ENCODE assay signal across 1 cellular context in genomic region chr5:134055015-134055414, GRCh38.
TF ChIP-seq lines count a peak whose summit lies in the region.

No MANE protein-coding gene starts in this region.

TF ChIP-seq in WTC11, 78 proteins besides CTCF, POLR2A, EP300 and RAD21 (continued from another document):
- TF ChIP-seq ZNF281 (CRISPR knock-in tag; IDR thresholded peaks at IDR 0.05) (no peak), USF2 (CRISPR knock-in tag; IDR thresholded peaks at IDR 0.05) (no peak), ELF4 (CRISPR knock-in tag; IDR thresholded peaks at IDR 0.05; ENCODE audit: low read depth) (no peak)
